Comparison of ENCODE assay signal across 14 cellular contexts in genomic region chr12:66497000-66497897, GRCh38.
A peak's percentile ranks its signal among the peaks of the same experiment; 100 is the strongest.
DNase-seq lines count a peak whose midpoint lies in the region.
"Had no signal": no experiment of that assay in that cellular context is flagged by ENCODE, and none has a peak within 500 bp of the region (broad histone marks: within the 10 kb centered on the region; RNA-seq: fewer than 3 reads in every experiment).

No MANE protein-coding gene starts in this region.

- DNase-seq in NCI-H1436 (lab: John Stamatoyannopoulos, UW) (peak; percentile 5), NCI-H1436 treated with DMSO at 0.1 percent for 48 hours (lab: John Stamatoyannopoulos, UW) (no peak), amniotic epithelial cell (ENCODE audit: low read depth) (peak; percentile 40), iPS DF 19.7 (ENCODE audit: low read depth, low spot score) (peak; percentile 67), NCI-H774 (lab: John Stamatoyannopoulos, UW) (no peak), DMS153 treated with DMSO at 0.1 percent for 48 hours (lab: John Stamatoyannopoulos, UW; ENCODE audit: unreplicated experiment) (no peak), GM19238 (ENCODE audit: insufficient read length, low spot score) (no peak), nucleus accumbens (lab: John Stamatoyannopoulos, UW) (no peak)
- DNase-seq: CD8-positive, alpha-beta memory T cell; HCEC 1CT; MG63; NCI-H1092 treated with DMSO at 0.1 percent for 48 hours; NCI-H187 treated with DMSO at 0.1 percent for 48 hours; NCI-H526 treated with DMSO at 0.1 percent for 48 hours had no signal

Comparison
In these comparisons a context has a peak if more than half of its experiments do, and no peak if none do; other contexts are left out.
1. DNase-seq: peak in NCI-H1436 (single experiment), amniotic epithelial cell (single experiment) and iPS DF 19.7 (single experiment); none in NCI-H1436 treated with DMSO at 0.1 percent for 48 hours (single experiment), NCI-H774 (single experiment), DMS153 treated with DMSO at 0.1 percent for 48 hours (single experiment), GM19238 (single experiment) and nucleus accumbens (0 of 56).